In the genomic region with DNA sequence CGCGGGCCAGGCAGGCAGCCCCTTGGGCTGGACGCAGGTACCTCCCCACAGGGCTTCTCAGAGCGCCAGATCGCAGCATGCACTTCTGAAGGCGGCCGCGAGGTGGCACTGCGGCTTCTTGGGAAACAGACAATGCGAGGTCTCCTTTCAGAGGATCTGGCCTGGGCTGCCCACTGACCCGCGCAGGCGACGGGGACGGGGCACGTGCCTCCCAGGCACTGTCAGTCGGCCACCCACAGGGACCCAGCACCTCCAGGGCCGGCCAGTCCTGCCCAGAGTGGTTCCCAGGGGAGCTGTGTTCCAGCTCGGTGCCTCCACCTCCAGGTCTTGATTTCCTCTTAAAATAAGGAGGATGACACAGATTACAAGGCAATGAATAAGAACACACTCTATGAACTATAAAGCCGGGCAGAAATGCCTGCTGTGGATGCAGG, we compare ENCODE assay signal across 8 cellular contexts. TPM values are rescaled to one million over a fixed set of nuclear protein-coding genes. Genes with fewer than 3 reads are reported as not detected.
DNase-seq lines count a peak whose midpoint lies in the region; ATAC-seq and TF ChIP-seq lines count a peak whose summit lies in the region.

No MANE protein-coding gene starts in this region.

- DNase-seq in C1 segment of cervical spinal cord (lab: John Stamatoyannopoulos, UW) (peak in 13 of 14 donors; percentile 14 to 80 (median 47)), HFFc6 (peak; percentile 67), NCI-H510A (lab: John Stamatoyannopoulos, UW) (peak; percentile 11), cerebellar cortex (ENCODE audit: low spot score) (peak; percentile 85), left colon (peak; percentile 60 to 83)
- peak; percentile 58 to 79 for DNase-seq in activated CD4-positive, alpha-beta T cell treated with anti-CD3 and anti-CD28 coated beads for 4 hours
- DNase-seq in stimulated activated CD4-positive, alpha-beta T cell treated with anti-CD3 and anti-CD28 coated beads, Interleukin-2, amount 100 ng/mL, for 48 hours, result peak; percentile 80 to 84

- ATAC-seq in left colon (peak; percentile 92), GM19467 (IDR thresholded peaks at IDR 0.05; ENCODE audit: unreplicated experiment) (no peak)

- H3K4me3 Mint-ChIP-seq in HFFc6, result peak overlapping the region; percentile 63

- H3K36me3 Mint-ChIP-seq in HFFc6 (ENCODE audit: low read depth), result 0 out of 2 replicates have a peak, but pooled peaks cover 5% of the 10 kb centered on the region

- H3K27ac Mint-ChIP-seq in HFFc6, result peak overlapping the region; percentile 57

- peaks cover 4% of the 10 kb centered on the region; the same call in 1 of the 2 replicates for H3K9me3 Mint-ChIP-seq in HFFc6

- H3K27me3 Mint-ChIP-seq in HFFc6 (ENCODE audit: insufficient read depth), result peaks cover 9% of the 10 kb centered on the region

- TF ChIP-seq CTCF in HFFc6 (IDR thresholded peaks at IDR 0.05), result peak; percentile 99

- H3K4me1 Mint-ChIP-seq in HFFc6 (ENCODE audit: low read depth), result peaks cover 46% of the 10 kb centered on the region

- intact Hi-C loops in left colon (cut with DNase I, micrococcal nuclease), result loop anchor here in 1 of 2 donors (5.0 kb wide), 1 partner anchor 868 kb away; no protein-coding TSS in a partner anchor

RNA-seq across cellular contexts. Expression of a gene that starts 24.4 kb away (rescaled TPM):
- total RNA-seq in HFFc6 (2021; fragmentation: NEBNext Ultra II Directional; extraction: Animal tissue kit (Norgen Biotek cat#: 25700)), result 1 to 10 TPM; 6.8 to 8.4 (median 7.4) TPM
- total RNA-seq in left colon, result 1 to 10 TPM; 4.8 to 5.0 TPM

RNA-seq across cellular contexts. Expression of a gene that starts 24.7 kb away (rescaled TPM):
- 10 to 100 TPM; 18.6 to 22.9 (median 19.9) TPM for total RNA-seq in HFFc6 (2021; fragmentation: NEBNext Ultra II Directional; extraction: Animal tissue kit (Norgen Biotek cat#: 25700))
- 10 to 100 TPM in 1 of 2 donors, 1 to 10 TPM in 1; 8.9 to 11.4 TPM for total RNA-seq in left colon

Comparison
In these comparisons a context has a peak if more than half of its experiments do, and no peak if none do; other contexts are left out.
1. DNase-seq: peak in every context shown above with its lines; median percentile 85 in cerebellar cortex; 82 in stimulated activated CD4-positive, alpha-beta T cell treated with anti-CD3 and anti-CD28 coated beads, Interleukin-2, amount 100 ng/mL, for 48 hours; 72 in left colon; 68 in activated CD4-positive, alpha-beta T cell treated with anti-CD3 and anti-CD28 coated beads for 4 hours; 67 in HFFc6; 47 in C1 segment of cervical spinal cord; 11 in NCI-H510A.